Comparison of ENCODE assay signal across 12 cellular contexts in genomic region chr7:99560834-99561734, GRCh38. TPM values are rescaled to one million over a fixed set of nuclear protein-coding genes. Genes with fewer than 3 reads are reported as not detected.
A peak's percentile ranks its signal among the peaks of the same experiment; 100 is the strongest.
DNase-seq lines count a peak whose midpoint lies in the region; ATAC-seq, FAIRE-seq and TF ChIP-seq lines count a peak whose summit lies in the region.
"Had no signal": no experiment of that assay in that cellular context is flagged by ENCODE, and none has a peak within 500 bp of the region (broad histone marks: within the 10 kb centered on the region; RNA-seq: fewer than 3 reads in every experiment).

No MANE protein-coding gene starts in this region.

- H3K9me3 Mint-ChIP-seq in CD8-positive, alpha-beta T cell: no peaks in the 10 kb centered on the region
- H3K9me3 Mint-ChIP-seq in naive thymus-derived CD8-positive, alpha-beta T cell: no peaks in the 10 kb centered on the region

- peak overlapping the region; percentile 74 for H3K27ac Mint-ChIP-seq in CD8-positive, alpha-beta T cell
- H3K27ac Mint-ChIP-seq in naive thymus-derived CD8-positive, alpha-beta T cell: peak overlapping the region; percentile 32 to 100 (median 88)

- H3K9me3 ChIP-seq in CD8-positive, alpha-beta T cell (ENCODE audit: low read length): no peaks in the 10 kb centered on the region
- H3K9me3 ChIP-seq in Loucy (ENCODE audit: insufficient read depth, low read depth, low read length) (no peaks in the 10 kb centered on the region), K562 (replicated peaks; ENCODE audit: control insufficient read depth, insufficient read depth, low read depth, low read length) (no peaks in the 10 kb centered on the region)
- H3K9me3 ChIP-seq: adrenal gland, left lung had no signal

- peak overlapping the region; percentile 52 for H3K4me3 Mint-ChIP-seq in CD8-positive, alpha-beta T cell
- H3K4me3 Mint-ChIP-seq in naive thymus-derived CD8-positive, alpha-beta T cell: peak overlapping the region; percentile 19 to 100 (median 66)

- H3K9me2 ChIP-seq in Loucy (replicated peaks; ENCODE audit: low read depth, low read length): no peaks in the 10 kb centered on the region

- no peaks in the 10 kb centered on the region for H3K27me3 ChIP-seq in CD8-positive, alpha-beta T cell (ENCODE audit: insufficient read depth, low read length)
- H3K27me3 ChIP-seq in Loucy (ENCODE audit: insufficient read depth, low read length, poor library complexity, severe bottlenecking) (peaks cover 6% of the 10 kb centered on the region), K562 (ENCODE audit: control insufficient read depth in 2 of 2, insufficient read depth in 2 of 2, low read length in 2 of 2) (no peaks in the 10 kb centered on the region)
- H3K27me3 ChIP-seq: adrenal gland, left lung had no signal

- no peak for TF ChIP-seq POLR2A in K562 (conservative IDR thresholded peaks at IDR 0.05)

- H3K27ac ChIP-seq in CD8-positive, alpha-beta T cell (ENCODE audit: low read depth, low read length): no peak overlapping the region
- H3K27ac ChIP-seq in K562 (ENCODE audit: extremely low read depth, low read depth, low read length): no peak overlapping the region

- intact Hi-C loops in CD8-positive, alpha-beta T cell (cut with DNase I, micrococcal nuclease): no loop called here
- intact Hi-C loops in K562 (cut with micrococcal nuclease): no loop called here

- peaks cover 42% of the 10 kb centered on the region for H3K4me1 ChIP-seq in CD8-positive, alpha-beta T cell (ENCODE audit: insufficient read depth, low read length)
- H3K4me1 ChIP-seq in Loucy (ENCODE audit: insufficient read depth, low read length, poor library complexity, severe bottlenecking): peaks cover 46% of the 10 kb centered on the region
- peaks cover 16 to 23% of the 10 kb centered on the region in 2 experiments for H3K4me1 ChIP-seq in K562 (replicated peaks in 1 of 2; ENCODE audit: control insufficient read depth in 2 of 2, insufficient read depth in 2 of 2, low read length in 2 of 2)

- no peak for TF ChIP-seq CTCF in CD8-positive, alpha-beta T cell (IDR thresholded peaks at IDR 0.05)
- TF ChIP-seq CTCF in Loucy (conservative IDR thresholded peaks at IDR 0.05; ENCODE audit: low read length) (no peak), K562 (IDR thresholded peaks at IDR 0.05 in 2 of 3, conservative IDR thresholded peaks at IDR 0.05 in 1 of 3; ENCODE audit: insufficient read depth in 2 of 3, low read depth in 1 of 3, low read length in 3 of 3) (no peak)

- peaks cover 73% of the 10 kb centered on the region for H3K36me3 Mint-ChIP-seq in CD8-positive, alpha-beta T cell
- peaks cover 0 to 68% (median 7%) of the 10 kb centered on the region in 3 donors for H3K36me3 Mint-ChIP-seq in naive thymus-derived CD8-positive, alpha-beta T cell

- no peaks in the 10 kb centered on the region for H3K27me3 Mint-ChIP-seq in CD8-positive, alpha-beta T cell (ENCODE audit: low read depth)
- no peaks in the 10 kb centered on the region for H3K27me3 Mint-ChIP-seq in naive thymus-derived CD8-positive, alpha-beta T cell

- whole genome bisulfite sequencing in K562 (ENCODE audit: insufficient coverage, low coverage, missing lambda C conversion rate): 91% methylated on average over 7 of the region's 7 CpGs

- in situ Hi-C loops in K562 (cut with MboI): no loop called here

- H3K4me1 Mint-ChIP-seq in CD8-positive, alpha-beta T cell (ENCODE audit: low read depth): peaks cover 65% of the 10 kb centered on the region
- H3K4me1 Mint-ChIP-seq in naive thymus-derived CD8-positive, alpha-beta T cell: peaks cover 35 to 66% (median 62%) of the 10 kb centered on the region in 4 donors

- H4K20me1 ChIP-seq in Loucy (ENCODE audit: insufficient read depth, low read length, poor library complexity, severe bottlenecking): peaks cover 44% of the 10 kb centered on the region
- H4K20me1 ChIP-seq in K562 (replicated peaks; ENCODE audit: control insufficient read depth, insufficient read depth, low read length): peaks cover 15% of the 10 kb centered on the region; the same call in 1 of the 2 replicates

- no peak for DNase-seq in CD8-positive, alpha-beta T cell
- no peak for DNase-seq in K562 (ENCODE audit: extremely low read depth in 1 of 4, low spot score in 3 of 4)
- no peak for DNase-seq in naive thymus-derived CD8-positive, alpha-beta T cell
- no peak for DNase-seq in SKM-1 (lab: John Stamatoyannopoulos, UW; ENCODE audit: unreplicated experiment)
- DNase-seq: adrenal gland, EL, left lung, NCI-H2171 treated with DMSO at 0.1 percent for 48 hours had no signal

- no peak overlapping the region for H3K4me3 ChIP-seq in CD8-positive, alpha-beta T cell (ENCODE audit: low read depth, low read length)
- peak overlapping the region; percentile 95 for H3K4me3 ChIP-seq in Loucy (ENCODE audit: low read length, poor library complexity, severe bottlenecking)
- no peak overlapping the region for H3K4me3 ChIP-seq in K562
- H3K4me3 ChIP-seq: adrenal gland, left lung had no signal

- no TSS peak for BruUV-seq in K562 (replicated peaks; lab: Mats Ljungman, UMichigan)

- H3K36me3 ChIP-seq in CD8-positive, alpha-beta T cell (ENCODE audit: insufficient read depth, low read length): peaks cover 43% of the 10 kb centered on the region
- peaks cover 46% of the 10 kb centered on the region; the same call in 1 of the 2 replicates for H3K36me3 ChIP-seq in Loucy (ENCODE audit: insufficient read depth, low read length)
- H3K36me3 ChIP-seq in K562 (ENCODE audit: control insufficient read depth, insufficient read depth, low read length): peaks cover 79% of the 10 kb centered on the region

- H3K9me1 ChIP-seq in K562 (ENCODE audit: control insufficient read depth, insufficient read depth, low read length): peaks cover 8% of the 10 kb centered on the region

- POLR2A ChIA-PET in CD8-positive, alpha-beta T cell (lab: Charles Lee): no interaction called here
- POLR2A ChIA-PET in K562 (lab: Yijun Ruan, JAX): interaction anchor here (0.6 to 4.5 kb wide), 4 partner anchors 10 to 532 kb away, joined by 3 to 31 read pairs (median 4); partner anchors contain the start of gene ZKSCAN5
- POLR2A ChIA-PET in naive thymus-derived CD8-positive, alpha-beta T cell (lab: Charles Lee): interaction anchor here (0.6 to 2.0 kb wide), 3 partner anchors 62 to 1037 kb away, joined by 3 to 5 read pairs (median 3); partner anchors contain the start of genes CPSF4 and PTCD1

- CTCF ChIA-PET in CD8-positive, alpha-beta T cell (lab: Charles Lee): no interaction called here
- CTCF ChIA-PET in K562 (lab: Yijun Ruan, JAX; ENCODE audit: low intra/inter-chr PET ratio): interaction anchor here (0.5 kb wide), 1 partner anchor 570 kb away, joined by 4 read pairs; no protein-coding TSS in a partner anchor

- H3K9ac ChIP-seq in Loucy (ENCODE audit: low read depth, low read length, poor library complexity, severe bottlenecking) (peak overlapping the region; percentile 98), K562 (ENCODE audit: insufficient read depth in 1 of 2, low read depth in 2 of 2, low read length in 2 of 2) (peak overlapping the region; percentile 66 to 100; a peak in 3 of 4 replicates)

- FAIRE-seq in K562 (lab: Jason Lieb, UNC): no peak

- H3K79me2 ChIP-seq in Loucy (ENCODE audit: insufficient read depth, low read length) (peaks cover 74% of the 10 kb centered on the region), K562 (ENCODE audit: control insufficient read depth, insufficient read depth, low read length) (peaks cover 80% of the 10 kb centered on the region)

- ATAC-seq in CD8-positive, alpha-beta T cell: no peak
- ATAC-seq in K562 (no peak), HG02610 (IDR thresholded peaks at IDR 0.05; ENCODE audit: unreplicated experiment) (no peak), GM21367 (IDR thresholded peaks at IDR 0.05; ENCODE audit: unreplicated experiment) (no peak), GM21619 (IDR thresholded peaks at IDR 0.05; ENCODE audit: unreplicated experiment) (no peak)
- ATAC-seq in naive thymus-derived CD8-positive, alpha-beta T cell: no peak
- ATAC-seq: left lung had no signal

- H2AFZ ChIP-seq in Loucy (ENCODE audit: low read length) (no peak overlapping the region), K562 (ENCODE audit: low read depth, low read length) (no peak overlapping the region)

- no peaks in the 10 kb centered on the region for H3F3A ChIP-seq in Loucy (ENCODE audit: low read depth)

- H3K4me2 ChIP-seq in Loucy (ENCODE audit: low read depth, low read length, poor library complexity, severe bottlenecking) (peak overlapping the region; percentile 87), K562 (ENCODE audit: insufficient read depth, low read length) (no peak overlapping the region)

- TF ChIP-seq EP300 in K562 (IDR thresholded peaks at IDR 0.05; ENCODE audit: low read length): no peak

- TF ChIP-seq RAD21 in K562 (CRISPR knock-in tag; conservative IDR thresholded peaks at IDR 0.05 in 1 of 2, IDR thresholded peaks at IDR 0.05 in 1 of 2): no peak

RNA-seq across cellular contexts. Expression of gene ZNF655, which starts 2.6 kb away (rescaled TPM):
- total RNA-seq in CD8-positive, alpha-beta T cell: 100 to 1,000 TPM; 177 to 186 TPM
- total RNA-seq in K562 (2011; cell fraction: chromatin; rRNA removed; ENCODE audit: low replicate concordance): 232 and 346 TPM in 2 replicates
- 147 and 170 TPM in 2 replicates for total RNA-seq in K562 (2011; cell fraction: nucleolus; rRNA removed)
- total RNA-seq in K562 (2011; cell fraction: nucleoplasm; rRNA removed): 249 and 393 TPM in 2 replicates
- total RNA-seq in K562 (2014; rRNA removed) (85.6 and 123 TPM in 2 replicates), K562 (2014; rRNA removed; fragmentation: Illumina TruSeq; extraction: Trizol) (94.7 and 105 TPM in 2 replicates), K562 (2015; rRNA removed; fragmentation: Illumina TruSeq; extraction: Trizol) (94.4 and 95.2 TPM in 2 replicates), K562 (2021) (68.1 and 78.1 TPM in 2 replicates)
- polyA plus RNA-seq in K562 (2011; rRNA removed) (81.3 and 112 TPM in 2 replicates), K562 (2014; fragmentation: Illumina TruSeq; extraction: Trizol) (101 and 103 TPM in 2 replicates), K562 (2014; fragmentation: Nextera tagmentation; extraction: Ambion mirVana) (10 to 100 TPM; 25.7 to 34.1 TPM), K562 (2014; rRNA removed) (130 and 137 TPM in 2 replicates)
- polyA plus RNA-seq in K562 (2011; cell fraction: cytosol; rRNA removed): 55.1 and 81.1 TPM in 2 replicates
- polyA plus RNA-seq in K562 (2011; cell fraction: nucleus; rRNA removed): 163 and 255 TPM in 2 replicates
- 60.6 and 75.6 TPM in 2 replicates for polyA plus RNA-seq in K562 (2012)
- polyA minus RNA-seq in K562 (2011; rRNA and poly(A)+ RNA removed): 89.6 and 93.8 TPM in 2 replicates
- polyA minus RNA-seq in K562 (2011; cell fraction: cytosol; rRNA and poly(A)+ RNA removed): 31.9 and 33.0 TPM in 2 replicates
- 105 and 112 TPM in 2 replicates for polyA minus RNA-seq in K562 (2011; cell fraction: nucleus; rRNA and poly(A)+ RNA removed)
- 100 to 1,000 TPM; 179 to 181 TPM for total RNA-seq in naive thymus-derived CD8-positive, alpha-beta T cell
- polyA plus RNA-seq in naive thymus-derived CD8-positive, alpha-beta T cell: 10 to 100 TPM; 70.3 to 86.3 (median 74.3) TPM

RNA-seq across cellular contexts. Expression of gene FAM200A, which starts 9.2 kb away (rescaled TPM):
- 1 to 10 TPM; 2.7 to 3.3 TPM for total RNA-seq in CD8-positive, alpha-beta T cell
- 6.9 and 16.6 TPM in 2 replicates for total RNA-seq in K562 (2011; cell fraction: chromatin; rRNA removed; ENCODE audit: low replicate concordance)
- 7.0 and 9.2 TPM in 2 replicates for total RNA-seq in K562 (2011; cell fraction: nucleolus; rRNA removed)
- 5.3 and 6.7 TPM in 2 replicates for total RNA-seq in K562 (2011; cell fraction: nucleoplasm; rRNA removed)
- total RNA-seq in K562 (2014; rRNA removed): 6.3 and 6.4 TPM in 2 replicates
- total RNA-seq in K562 (2014; rRNA removed; fragmentation: Illumina TruSeq; extraction: Trizol): 8.3 and 10.2 TPM in 2 replicates
- total RNA-seq in K562 (2015; rRNA removed; fragmentation: Illumina TruSeq; extraction: Trizol): 9.4 and 10.0 TPM in 2 replicates
- 6.3 and 7.0 TPM in 2 replicates for total RNA-seq in K562 (2021)
- polyA plus RNA-seq in K562 (2011; rRNA removed): 6.8 and 11.2 TPM in 2 replicates
- polyA plus RNA-seq in K562 (2011; cell fraction: cytosol; rRNA removed): 3.9 and 4.3 TPM in 2 replicates
- polyA plus RNA-seq in K562 (2011; cell fraction: nucleus; rRNA removed): 2.0 and 2.3 TPM in 2 replicates
- polyA plus RNA-seq in K562 (2012): 5.5 and 5.8 TPM in 2 replicates
- 10.3 and 11.3 TPM in 2 replicates for polyA plus RNA-seq in K562 (2014; fragmentation: Illumina TruSeq; extraction: Trizol)
- 1 to 10 TPM; 3.3 to 4.3 TPM for polyA plus RNA-seq in K562 (2014; fragmentation: Nextera tagmentation; extraction: Ambion mirVana)
- 7.9 and 9.0 TPM in 2 replicates for polyA plus RNA-seq in K562 (2014; rRNA removed)
- 7.5 and 8.0 TPM in 2 replicates for polyA minus RNA-seq in K562 (2011; rRNA and poly(A)+ RNA removed)
- 3.4 and 4.9 TPM in 2 replicates for polyA minus RNA-seq in K562 (2011; cell fraction: cytosol; rRNA and poly(A)+ RNA removed)
- polyA minus RNA-seq in K562 (2011; cell fraction: nucleus; rRNA and poly(A)+ RNA removed): 5.3 and 6.8 TPM in 2 replicates
- total RNA-seq in naive thymus-derived CD8-positive, alpha-beta T cell: 10 to 100 TPM in 1 of 2 experiments, 1 to 10 TPM in 1; 8.6 to 11.3 TPM
- polyA plus RNA-seq in naive thymus-derived CD8-positive, alpha-beta T cell: 1 to 10 TPM; 3.2 to 6.3 (median 5.4) TPM

RNA-seq across cellular contexts. Expression of gene TMEM225B, which starts 37.0 kb away (rescaled TPM):
- 1 to 10 TPM in 1 of 2 experiments, under 1 TPM in 1; 0.94 to 2.1 TPM for total RNA-seq in CD8-positive, alpha-beta T cell
- total RNA-seq in K562 (2011; cell fraction: chromatin; rRNA removed; ENCODE audit: low replicate concordance): 0.42 and 0.51 TPM in 2 replicates
- total RNA-seq in K562 (2011; cell fraction: nucleolus; rRNA removed): 4.0 and 4.3 TPM in 2 replicates
- total RNA-seq in K562 (2011; cell fraction: nucleoplasm; rRNA removed): 1.6 and 1.8 TPM in 2 replicates
- total RNA-seq in K562 (2014; rRNA removed) (0.61 and 0.73 TPM in 2 replicates), K562 (2014; rRNA removed; fragmentation: Illumina TruSeq; extraction: Trizol) (0.18 and 0.70 TPM in 2 replicates), K562 (2015; rRNA removed; fragmentation: Illumina TruSeq; extraction: Trizol) (0.51 and 0.79 TPM in 2 replicates), K562 (2021) (0.60 and 1.3 TPM in 2 replicates)
- polyA plus RNA-seq in K562 (2011; rRNA removed) (0.56 and 0.93 TPM in 2 replicates), K562 (2014; fragmentation: Illumina TruSeq; extraction: Trizol) (0.32 and 0.68 TPM in 2 replicates), K562 (2014; fragmentation: Nextera tagmentation; extraction: Ambion mirVana) (under 1 TPM; 0.08 to 0.25 TPM), K562 (2014; rRNA removed) (0.62 and 0.94 TPM in 2 replicates)
- polyA plus RNA-seq in K562 (2011; cell fraction: cytosol; rRNA removed): 0.30 and 1.1 TPM in 2 replicates
- polyA plus RNA-seq in K562 (2011; cell fraction: nucleus; rRNA removed): 2.6 and 4.8 TPM in 2 replicates
- 0.64 and 0.65 TPM in 2 replicates for polyA plus RNA-seq in K562 (2012)
- polyA minus RNA-seq in K562 (2011; rRNA and poly(A)+ RNA removed): 0.36 and 0.74 TPM in 2 replicates
- not detected in 2 replicates for polyA minus RNA-seq in K562 (2011; cell fraction: cytosol; rRNA and poly(A)+ RNA removed)
- polyA minus RNA-seq in K562 (2011; cell fraction: nucleus; rRNA and poly(A)+ RNA removed): 2.2 TPM in 2 replicates
- 1 to 10 TPM; 2.3 to 2.5 TPM for total RNA-seq in naive thymus-derived CD8-positive, alpha-beta T cell
- 1 to 10 TPM; 2.7 to 3.4 (median 2.8) TPM for polyA plus RNA-seq in naive thymus-derived CD8-positive, alpha-beta T cell

RNA-seq across cellular contexts. Expression of gene ZSCAN25, which starts 55.7 kb away (rescaled TPM):
- 10 to 100 TPM; 54.1 to 54.7 TPM for total RNA-seq in CD8-positive, alpha-beta T cell
- total RNA-seq in K562 (2011; cell fraction: chromatin; rRNA removed; ENCODE audit: low replicate concordance): 45.6 and 57.6 TPM in 2 replicates
- total RNA-seq in K562 (2011; cell fraction: nucleolus; rRNA removed): 32.4 and 33.2 TPM in 2 replicates
- total RNA-seq in K562 (2011; cell fraction: nucleoplasm; rRNA removed): 42.8 and 45.6 TPM in 2 replicates
- total RNA-seq in K562 (2014; rRNA removed): 13.7 and 16.9 TPM in 2 replicates
- 11.0 and 12.8 TPM in 2 replicates for total RNA-seq in K562 (2014; rRNA removed; fragmentation: Illumina TruSeq; extraction: Trizol)
- total RNA-seq in K562 (2015; rRNA removed; fragmentation: Illumina TruSeq; extraction: Trizol): 14.4 and 15.9 TPM in 2 replicates
- 15.7 and 18.4 TPM in 2 replicates for total RNA-seq in K562 (2021)
- polyA plus RNA-seq in K562 (2011; rRNA removed): 10.5 and 14.2 TPM in 2 replicates
- 8.9 and 10.6 TPM in 2 replicates for polyA plus RNA-seq in K562 (2011; cell fraction: cytosol; rRNA removed)
- polyA plus RNA-seq in K562 (2011; cell fraction: nucleus; rRNA removed): 16.5 and 25.1 TPM in 2 replicates
- polyA plus RNA-seq in K562 (2012): 10.0 and 11.0 TPM in 2 replicates
- polyA plus RNA-seq in K562 (2014; fragmentation: Illumina TruSeq; extraction: Trizol): 11.7 and 12.0 TPM in 2 replicates
- polyA plus RNA-seq in K562 (2014; fragmentation: Nextera tagmentation; extraction: Ambion mirVana): 1 to 10 TPM in 1 of 2 experiments, under 1 TPM in 1; 0.94 to 1.1 TPM
- 12.2 and 18.5 TPM in 2 replicates for polyA plus RNA-seq in K562 (2014; rRNA removed)
- polyA minus RNA-seq in K562 (2011; rRNA and poly(A)+ RNA removed): 19.5 and 22.0 TPM in 2 replicates
- 6.7 and 10.3 TPM in 2 replicates for polyA minus RNA-seq in K562 (2011; cell fraction: cytosol; rRNA and poly(A)+ RNA removed)
- 14.4 and 16.6 TPM in 2 replicates for polyA minus RNA-seq in K562 (2011; cell fraction: nucleus; rRNA and poly(A)+ RNA removed)
- 10 to 100 TPM; 57.1 to 57.8 TPM for total RNA-seq in naive thymus-derived CD8-positive, alpha-beta T cell
- polyA plus RNA-seq in naive thymus-derived CD8-positive, alpha-beta T cell: 10 to 100 TPM in 2 of 3 donors, 1 to 10 TPM in 1; 9.2 to 19.0 (median 16.2) TPM

RNA-seq across cellular contexts. Expression of gene ZKSCAN5, which starts 56.6 kb away (rescaled TPM):
- 1 to 10 TPM; 6.0 to 6.2 TPM for total RNA-seq in CD8-positive, alpha-beta T cell
- total RNA-seq in K562 (2011; cell fraction: chromatin; rRNA removed; ENCODE audit: low replicate concordance): 35.9 and 48.1 TPM in 2 replicates
- total RNA-seq in K562 (2011; cell fraction: nucleolus; rRNA removed): 26.8 TPM in 2 replicates
- total RNA-seq in K562 (2011; cell fraction: nucleoplasm; rRNA removed): 28.6 and 31.7 TPM in 2 replicates
- total RNA-seq in K562 (2014; rRNA removed): 14.4 and 15.4 TPM in 2 replicates
- 18.8 and 19.0 TPM in 2 replicates for total RNA-seq in K562 (2014; rRNA removed; fragmentation: Illumina TruSeq; extraction: Trizol)
- total RNA-seq in K562 (2015; rRNA removed; fragmentation: Illumina TruSeq; extraction: Trizol): 17.5 and 17.9 TPM in 2 replicates
- 14.3 and 15.4 TPM in 2 replicates for total RNA-seq in K562 (2021)
- 10.9 and 15.0 TPM in 2 replicates for polyA plus RNA-seq in K562 (2011; rRNA removed)
- 5.8 and 6.9 TPM in 2 replicates for polyA plus RNA-seq in K562 (2011; cell fraction: cytosol; rRNA removed)
- polyA plus RNA-seq in K562 (2011; cell fraction: nucleus; rRNA removed): 9.0 and 10.9 TPM in 2 replicates
- polyA plus RNA-seq in K562 (2012): 10.0 and 11.0 TPM in 2 replicates
- polyA plus RNA-seq in K562 (2014; fragmentation: Illumina TruSeq; extraction: Trizol): 14.4 and 15.7 TPM in 2 replicates
- polyA plus RNA-seq in K562 (2014; fragmentation: Nextera tagmentation; extraction: Ambion mirVana): 1 to 10 TPM; 4.2 to 8.8 TPM
- polyA plus RNA-seq in K562 (2014; rRNA removed): 9.5 and 10.3 TPM in 2 replicates
- 31.5 and 37.9 TPM in 2 replicates for polyA minus RNA-seq in K562 (2011; rRNA and poly(A)+ RNA removed)
- 12.6 and 15.7 TPM in 2 replicates for polyA minus RNA-seq in K562 (2011; cell fraction: cytosol; rRNA and poly(A)+ RNA removed)
- polyA minus RNA-seq in K562 (2011; cell fraction: nucleus; rRNA and poly(A)+ RNA removed): 8.8 and 13.1 TPM in 2 replicates
- total RNA-seq in naive thymus-derived CD8-positive, alpha-beta T cell: 1 to 10 TPM; 8.9 to 9.9 TPM
- 1 to 10 TPM; 3.0 to 5.7 (median 3.9) TPM for polyA plus RNA-seq in naive thymus-derived CD8-positive, alpha-beta T cell
